In the genomic region with DNA sequence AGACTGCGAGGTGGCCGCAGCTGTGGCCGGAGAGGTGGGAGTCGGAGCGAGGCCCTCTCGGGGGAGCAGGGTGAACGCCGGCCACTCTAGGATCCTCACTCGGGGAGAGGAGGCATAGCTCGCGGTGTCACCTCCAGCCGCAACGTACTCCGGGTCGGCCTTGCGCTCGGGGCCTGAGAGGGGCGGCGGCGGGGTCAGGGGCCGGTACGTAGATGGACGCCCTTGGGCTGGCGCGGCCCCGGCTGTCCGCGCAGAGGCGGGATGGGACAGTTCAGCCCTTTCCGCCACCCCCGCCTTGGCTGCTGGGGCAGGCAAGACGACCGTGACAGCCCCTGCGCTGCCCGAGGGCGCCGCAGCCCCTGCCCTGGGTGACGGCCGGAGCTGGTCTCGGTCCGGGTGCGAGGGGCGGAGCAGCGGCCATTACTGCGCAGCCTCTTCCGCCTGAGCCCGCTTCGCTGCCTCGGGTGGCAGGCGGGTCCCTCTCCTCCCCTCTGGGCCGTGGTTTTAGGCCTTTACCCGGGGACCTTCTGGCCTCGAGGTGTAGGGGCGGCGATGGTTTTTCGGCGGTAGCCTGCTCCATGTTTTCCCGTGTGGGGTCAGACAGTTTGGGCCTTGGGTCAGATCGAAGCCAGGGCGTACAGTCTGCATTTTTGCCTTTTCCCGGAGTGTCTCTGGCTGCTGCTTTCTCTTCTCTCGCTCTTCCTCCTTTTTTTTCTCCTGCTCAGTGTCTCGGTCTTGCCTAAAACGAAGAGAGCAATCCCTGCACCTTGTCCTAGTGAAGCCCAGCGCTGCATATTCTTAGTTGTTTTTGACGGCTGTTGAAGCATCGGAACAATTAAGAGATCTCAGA, we compare ENCODE assay signal across 8 cellular contexts. TPM values are rescaled to one million over a fixed set of nuclear protein-coding genes. Genes with fewer than 3 reads are reported as not detected.
A peak's percentile ranks its signal among the peaks of the same experiment; 100 is the strongest.
DNase-seq lines count a peak whose midpoint lies in the region; ATAC-seq and TF ChIP-seq lines count a peak whose summit lies in the region.

No MANE protein-coding gene starts in this region.

- peak overlapping the region; percentile 68 to 91 for H3K4me3 ChIP-seq in foreskin fibroblast (ENCODE audit: low read depth in 1 of 2, low read length in 2 of 2)
- H3K4me3 ChIP-seq in tibial nerve, result peak overlapping the region; percentile 81 to 99 (median 88)

- DNase-seq in D341Med (ENCODE audit: low spot score), result peak; percentile 82
- DNase-seq in RWPE1 (ENCODE audit: low spot score), result peak; percentile 45
- DNase-seq in activated effector memory CD4-positive, alpha-beta T cell treated with anti-CD3 and anti-CD28 coated beads, Interleukin-2, amount 50 U/mL, for 16 hours, result peak; percentile 82
- peak; percentile 37 to 77 for DNase-seq in foreskin fibroblast
- peak in 46 of 56 donors; percentile 12 to 93 (median 74) for DNase-seq in nucleus accumbens (lab: John Stamatoyannopoulos, UW)
- peak in 1 of 2 donors; percentile 25 for DNase-seq in tibial nerve (ENCODE audit: low spot score in 2 of 2)

- POLR2A ChIA-PET in RWPE1 (lab: Yijun Ruan, JAX; ENCODE audit: low non-redundant PET), result interaction anchor here (0.6 to 1.0 kb wide), 4 partner anchors 19 to 1478 kb away, joined by 3 to 16 read pairs (median 4); no protein-coding TSS in a partner anchor

- TF ChIP-seq CTCF in RWPE1 (conservative IDR thresholded peaks at IDR 0.05; ENCODE audit: low read depth), result no peak
- no peak for TF ChIP-seq CTCF in foreskin fibroblast (IDR thresholded peaks at IDR 0.05; ENCODE audit: low read depth, low read length)
- TF ChIP-seq CTCF in tibial nerve (IDR thresholded peaks at IDR 0.05), result no peak

- H3K36me3 ChIP-seq in tibial nerve, result no peaks in the 10 kb centered on the region

- peak; percentile 92 to 94 for TF ChIP-seq POLR2A in tibial nerve (IDR thresholded peaks at IDR 0.05)

- peak overlapping the region; percentile 95 for H3K27ac ChIP-seq in RWPE1
- peak overlapping the region; percentile 98 to 100 (median 100) for H3K27ac ChIP-seq in tibial nerve

- WGBS in tibial nerve, 2 donors, result 0% methylated on average over 22 to 39 of the region's 67 CpGs

- no peaks in the 10 kb centered on the region for H3K9me3 ChIP-seq in tibial nerve

- ATAC-seq in GM19463 (IDR thresholded peaks at IDR 0.05; ENCODE audit: unreplicated experiment) (peak; percentile 67), HG03575 (IDR thresholded peaks at IDR 0.05; ENCODE audit: extremely low read depth, insufficient number of reproducible peaks, low FRiP score, unreplicated experiment) (peak; percentile 30)

- H3K4me1 ChIP-seq in tibial nerve, result peaks cover 0 to 51% (median 10%) of the 10 kb centered on the region in 4 donors

- H3K27me3 ChIP-seq in tibial nerve, result no peaks in the 10 kb centered on the region

- CTCF ChIA-PET in RWPE1 (lab: Yijun Ruan, JAX), result interaction anchor here (0.6 to 0.8 kb wide), 3 partner anchors 57 to 423 kb away, joined by 3 read pairs; no protein-coding TSS in a partner anchor

- TF ChIP-seq EP300 in tibial nerve (IDR thresholded peaks at IDR 0.05), result peak in 1 of 2 donors; percentile 97

RNA-seq across cellular contexts. Expression of gene RNF146, which starts 0.5 kb away (rescaled TPM):
- total RNA-seq in tibial nerve, result 10 to 100 TPM; 58.5 to 79.1 (median 75.2) TPM
